8 cellular contexts compared by ENCODE assay signal in genomic region chr17:62966426-62967110, GRCh38. TPM values are rescaled to one million over a fixed set of nuclear protein-coding genes. Genes with fewer than 3 reads are reported as not detected.
A peak's percentile ranks its signal among the peaks of the same experiment; 100 is the strongest.
DNase-seq lines count a peak whose midpoint lies in the region; ATAC-seq and TF ChIP-seq lines count a peak whose summit lies in the region.

No MANE protein-coding gene starts in this region.

- no peak overlapping the region for H4K91ac ChIP-seq in H9 (ENCODE audit: insufficient read length, low read depth, low read length)

- H3K9me3 Mint-ChIP-seq in H9 = peaks cover 0 to 2% of the 10 kb centered on the region in 2 experiments; a peak in 1 of 5 replicates
- no peaks in the 10 kb centered on the region for H3K9me3 Mint-ChIP-seq in activated naive CD8-positive, alpha-beta T cell treated with anti-CD3 and anti-CD28 coated beads for 36 hours

- no peak overlapping the region for H2BK15ac ChIP-seq in H9 (ENCODE audit: low read depth, low read length)

- peak; percentile 62 to 66 for ATAC-seq in right cardiac atrium
- no peak for ATAC-seq in HG02623 (IDR thresholded peaks at IDR 0.05; ENCODE audit: unreplicated experiment)

- intact Hi-C loops in right cardiac atrium (cut with DNase I) = loop anchor here in 2 of 4 donors (5.0 kb wide), 2 partner anchors 259 to 264 kb away; no protein-coding TSS in a partner anchor

- H3K23me2 ChIP-seq in H9 (ENCODE audit: insufficient read length, low read depth, low read length, poor library complexity, severe bottlenecking) = peaks cover 11% of the 10 kb centered on the region

- H2AK5ac ChIP-seq in H9 (ENCODE audit: insufficient read length, low read length) = no peak overlapping the region

- H3K9ac ChIP-seq in H9 (ENCODE audit: extremely low read depth, insufficient read length, low read length) = peak overlapping the region; percentile 42

- no peak overlapping the region for H4K5ac ChIP-seq in H9 (ENCODE audit: insufficient read length, low read depth, low read length)

- H3K18ac ChIP-seq in H9 (ENCODE audit: insufficient read length, low read depth, low read length) = no peak overlapping the region

- H3K56ac ChIP-seq in H9 (ENCODE audit: insufficient read length, low read depth, low read length) = no peak overlapping the region

- no peak overlapping the region for H3K4ac ChIP-seq in H9 (ENCODE audit: low read depth, low read length)

- H2BK5ac ChIP-seq in H9 (ENCODE audit: insufficient read length, low read length) = no peak overlapping the region

- H2AFZ ChIP-seq in H9 (ENCODE audit: low read length) = no peak overlapping the region

- no peak overlapping the region; a peak in 1 of 7 replicates for H3K27ac Mint-ChIP-seq in H9
- peak overlapping the region; percentile 11 for H3K27ac Mint-ChIP-seq in activated naive CD8-positive, alpha-beta T cell treated with anti-CD3 and anti-CD28 coated beads for 36 hours

- H3K27me3 ChIP-seq in H9 (ENCODE audit: insufficient read depth, low read length) (no peaks in the 10 kb centered on the region; the same call in 1 of the 2 replicates), right cardiac atrium (ENCODE audit: control insufficient read depth, insufficient read depth) (no peaks in the 10 kb centered on the region)

- no peak overlapping the region for H2BK12ac ChIP-seq in H9 (ENCODE audit: insufficient read length, low read depth, low read length)

- no peak overlapping the region for H2BK120ac ChIP-seq in H9 (ENCODE audit: low read depth, low read length, poor library complexity, severe bottlenecking)

- DNase-seq in Daoy (ENCODE audit: low read depth) (peak; percentile 39), H9 (peak; percentile 69), right cardiac atrium (peak in 1 of 3 donors; percentile 84), retinal pigment epithelial cell (ENCODE audit: low read depth) (no peak), epidermal melanocyte (ENCODE audit: insufficient read length, low spot score) (no peak)
- peak; percentile 66 for DNase-seq in activated naive CD8-positive, alpha-beta T cell treated with anti-CD3 and anti-CD28 coated beads for 36 hours

- no peaks in the 10 kb centered on the region; the same call in 1 of the 2 replicates for H3K79me2 ChIP-seq in H9 (ENCODE audit: insufficient read depth, low read length)

- no peaks in the 10 kb centered on the region for H4K20me1 ChIP-seq in H9 (ENCODE audit: control insufficient read depth, insufficient read depth, insufficient read length)

- H3K23ac ChIP-seq in H9 (ENCODE audit: insufficient read length, low read depth, low read length) = no peak overlapping the region

- peaks cover 23 to 27% of the 10 kb centered on the region in 2 experiments for H3K4me1 Mint-ChIP-seq in H9
- H3K4me1 Mint-ChIP-seq in activated naive CD8-positive, alpha-beta T cell treated with anti-CD3 and anti-CD28 coated beads for 36 hours = peaks cover 26% of the 10 kb centered on the region

- peak overlapping the region; percentile 93 for H3K4me2 ChIP-seq in H9 (ENCODE audit: insufficient read depth, insufficient read length, low read length)

- H3K4me3 Mint-ChIP-seq in H9 = peak overlapping the region; percentile 77 to 93
- peak overlapping the region; percentile 77 for H3K4me3 Mint-ChIP-seq in activated naive CD8-positive, alpha-beta T cell treated with anti-CD3 and anti-CD28 coated beads for 36 hours

- no peak overlapping the region for H3K14ac ChIP-seq in H9 (ENCODE audit: insufficient read depth, low read length)

- H3K27ac ChIP-seq in H9 (ENCODE audit: insufficient read length, low read depth, low read length) (no peak overlapping the region), right cardiac atrium (ENCODE audit: low read length) (peak overlapping the region; percentile 53)

- TF ChIP-seq CTCF in H9 (conservative IDR thresholded peaks at IDR 0.05) = no peak
- no peak for TF ChIP-seq CTCF in retinal pigment epithelial cell (conservative IDR thresholded peaks at IDR 0.05; ENCODE audit: low read depth, low read length)

- no peak overlapping the region for H3T11ph ChIP-seq in H9 (ENCODE audit: low read length)

- H3K27me3 Mint-ChIP-seq in H9 (ENCODE audit: low read depth) = peaks cover 48% of the 10 kb centered on the region
- H3K27me3 Mint-ChIP-seq in activated naive CD8-positive, alpha-beta T cell treated with anti-CD3 and anti-CD28 coated beads for 36 hours = peaks cover 29% of the 10 kb centered on the region

- no peak overlapping the region for H4K8ac ChIP-seq in H9 (replicated peaks; ENCODE audit: insufficient read length, low read depth, low read length)

- no peaks in the 10 kb centered on the region for H3K9me3 ChIP-seq in H9 (ENCODE audit: control insufficient read depth, low read depth, low read length)
- no peaks in the 10 kb centered on the region for H3K9me3 ChIP-seq in right cardiac atrium (ENCODE audit: control insufficient read depth, low read length)

- H3K4me1 ChIP-seq in H9 (ENCODE audit: insufficient read depth, low read length) (no peaks in the 10 kb centered on the region; the same call in 1 of the 2 replicates), right cardiac atrium (ENCODE audit: control insufficient read depth, insufficient read depth, low read length) (no peaks in the 10 kb centered on the region)

- no peaks in the 10 kb centered on the region for H3K79me1 ChIP-seq in H9 (ENCODE audit: insufficient read depth, low read depth, low read length, poor library complexity, severe bottlenecking)

- no peak overlapping the region for H2BK20ac ChIP-seq in H9 (ENCODE audit: low read depth, low read length, poor library complexity, severe bottlenecking)

- H3K4me3 ChIP-seq in right cardiac atrium (ENCODE audit: low read length) = peak overlapping the region; percentile 98
- H3K4me3 ChIP-seq in retinal pigment epithelial cell (ENCODE audit: low read length) = peak overlapping the region; percentile 75

- WGBS in H9 (ENCODE audit: extremely low coverage, insufficient read length, low lambda C conversion rate) = no CpG with 5 or more reads among the region's 76 CpGs
- WGBS in right cardiac atrium = under 1% methylated on average over 76 of the region's 76 CpGs

- H3K36me3 Mint-ChIP-seq in H9 (ENCODE audit: insufficient read depth in 1 of 3, low read depth in 3 of 3) = peaks cover under 1 to 2% (median 1%) of the 10 kb centered on the region in 3 experiments; a peak in 4 of 7 replicates
- H3K36me3 Mint-ChIP-seq in activated naive CD8-positive, alpha-beta T cell treated with anti-CD3 and anti-CD28 coated beads for 36 hours = no peaks in the 10 kb centered on the region

TF ChIP-seq in PFSK-1, 5 proteins besides CTCF, POLR2A, EP300 and RAD21:
- TF ChIP-seq POLR2AphosphoS5 (IDR thresholded peaks at IDR 0.05; ENCODE audit: low read depth, low read length) = no peak
- peak; percentile 15 for TF ChIP-seq FOXP2 (optimal IDR thresholded peaks at IDR 0.05; ENCODE audit: borderline replicate concordance, extremely low read depth, extremely low read length, insufficient read depth)
- TF ChIP-seq REST (IDR thresholded peaks at IDR 0.05; ENCODE audit: insufficient read depth in 1 of 2, low read depth in 2 of 2, low read length in 2 of 2) = no peak

RNA-seq across cellular contexts. Expression of gene TANC2, which starts 0.5 kb away (rescaled TPM):
- 19.4 and 46.0 TPM in 2 replicates for total RNA-seq in Daoy (2014; rRNA removed; shearing (Covaris generic))
- 7.3 and 9.3 TPM in 2 replicates for total RNA-seq in H9 (2021)
- 24.1 TPM for polyA plus RNA-seq in PFSK-1 (2012; ENCODE audit: insufficient read length, low read depth)
- 1 to 10 TPM; 4.2 to 5.9 TPM for total RNA-seq in activated naive CD8-positive, alpha-beta T cell treated with anti-CD3 and anti-CD28 coated beads for 36 hours
- total RNA-seq in right cardiac atrium = 10 to 100 TPM; 11.3 to 20.8 (median 11.8) TPM
- polyA plus RNA-seq in right cardiac atrium = 3.1 TPM

Comparison
In these comparisons a context has a peak if more than half of its experiments do, and no peak if none do; other contexts are left out.
1. DNase-seq: peak in Daoy (single experiment), H9 (single experiment) and activated naive CD8-positive, alpha-beta T cell treated with anti-CD3 and anti-CD28 coated beads for 36 hours (single experiment); none in retinal pigment epithelial cell (single experiment) and epidermal melanocyte (single experiment).